ENCODE assay signal across 1 cellular context in the genomic region with DNA sequence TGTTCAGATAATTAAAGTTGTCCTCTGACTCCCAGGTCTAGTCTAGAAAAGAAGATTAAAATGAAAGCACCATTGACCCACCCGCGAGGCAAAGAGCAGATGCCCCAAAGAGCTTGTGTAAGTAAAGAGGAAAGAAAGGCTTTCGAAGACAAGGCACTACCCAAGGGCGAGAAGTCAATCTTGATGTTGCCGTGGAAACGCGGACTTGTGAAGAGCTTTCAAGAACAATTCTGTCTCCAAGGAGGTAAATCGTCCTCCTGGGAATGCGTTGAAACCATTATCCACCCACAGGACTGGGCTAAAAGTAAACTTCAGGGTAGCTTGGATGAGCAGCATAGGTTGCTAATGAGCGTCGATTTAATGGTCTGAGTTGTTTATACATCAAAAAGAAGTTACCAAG.
TF ChIP-seq lines count a peak whose summit lies in the region.

No MANE protein-coding gene starts in this region.

TF ChIP-seq in GM23338, 12 proteins besides CTCF, POLR2A, EP300 and RAD21 (continued from another document):
- TF ChIP-seq, protein P1, sequence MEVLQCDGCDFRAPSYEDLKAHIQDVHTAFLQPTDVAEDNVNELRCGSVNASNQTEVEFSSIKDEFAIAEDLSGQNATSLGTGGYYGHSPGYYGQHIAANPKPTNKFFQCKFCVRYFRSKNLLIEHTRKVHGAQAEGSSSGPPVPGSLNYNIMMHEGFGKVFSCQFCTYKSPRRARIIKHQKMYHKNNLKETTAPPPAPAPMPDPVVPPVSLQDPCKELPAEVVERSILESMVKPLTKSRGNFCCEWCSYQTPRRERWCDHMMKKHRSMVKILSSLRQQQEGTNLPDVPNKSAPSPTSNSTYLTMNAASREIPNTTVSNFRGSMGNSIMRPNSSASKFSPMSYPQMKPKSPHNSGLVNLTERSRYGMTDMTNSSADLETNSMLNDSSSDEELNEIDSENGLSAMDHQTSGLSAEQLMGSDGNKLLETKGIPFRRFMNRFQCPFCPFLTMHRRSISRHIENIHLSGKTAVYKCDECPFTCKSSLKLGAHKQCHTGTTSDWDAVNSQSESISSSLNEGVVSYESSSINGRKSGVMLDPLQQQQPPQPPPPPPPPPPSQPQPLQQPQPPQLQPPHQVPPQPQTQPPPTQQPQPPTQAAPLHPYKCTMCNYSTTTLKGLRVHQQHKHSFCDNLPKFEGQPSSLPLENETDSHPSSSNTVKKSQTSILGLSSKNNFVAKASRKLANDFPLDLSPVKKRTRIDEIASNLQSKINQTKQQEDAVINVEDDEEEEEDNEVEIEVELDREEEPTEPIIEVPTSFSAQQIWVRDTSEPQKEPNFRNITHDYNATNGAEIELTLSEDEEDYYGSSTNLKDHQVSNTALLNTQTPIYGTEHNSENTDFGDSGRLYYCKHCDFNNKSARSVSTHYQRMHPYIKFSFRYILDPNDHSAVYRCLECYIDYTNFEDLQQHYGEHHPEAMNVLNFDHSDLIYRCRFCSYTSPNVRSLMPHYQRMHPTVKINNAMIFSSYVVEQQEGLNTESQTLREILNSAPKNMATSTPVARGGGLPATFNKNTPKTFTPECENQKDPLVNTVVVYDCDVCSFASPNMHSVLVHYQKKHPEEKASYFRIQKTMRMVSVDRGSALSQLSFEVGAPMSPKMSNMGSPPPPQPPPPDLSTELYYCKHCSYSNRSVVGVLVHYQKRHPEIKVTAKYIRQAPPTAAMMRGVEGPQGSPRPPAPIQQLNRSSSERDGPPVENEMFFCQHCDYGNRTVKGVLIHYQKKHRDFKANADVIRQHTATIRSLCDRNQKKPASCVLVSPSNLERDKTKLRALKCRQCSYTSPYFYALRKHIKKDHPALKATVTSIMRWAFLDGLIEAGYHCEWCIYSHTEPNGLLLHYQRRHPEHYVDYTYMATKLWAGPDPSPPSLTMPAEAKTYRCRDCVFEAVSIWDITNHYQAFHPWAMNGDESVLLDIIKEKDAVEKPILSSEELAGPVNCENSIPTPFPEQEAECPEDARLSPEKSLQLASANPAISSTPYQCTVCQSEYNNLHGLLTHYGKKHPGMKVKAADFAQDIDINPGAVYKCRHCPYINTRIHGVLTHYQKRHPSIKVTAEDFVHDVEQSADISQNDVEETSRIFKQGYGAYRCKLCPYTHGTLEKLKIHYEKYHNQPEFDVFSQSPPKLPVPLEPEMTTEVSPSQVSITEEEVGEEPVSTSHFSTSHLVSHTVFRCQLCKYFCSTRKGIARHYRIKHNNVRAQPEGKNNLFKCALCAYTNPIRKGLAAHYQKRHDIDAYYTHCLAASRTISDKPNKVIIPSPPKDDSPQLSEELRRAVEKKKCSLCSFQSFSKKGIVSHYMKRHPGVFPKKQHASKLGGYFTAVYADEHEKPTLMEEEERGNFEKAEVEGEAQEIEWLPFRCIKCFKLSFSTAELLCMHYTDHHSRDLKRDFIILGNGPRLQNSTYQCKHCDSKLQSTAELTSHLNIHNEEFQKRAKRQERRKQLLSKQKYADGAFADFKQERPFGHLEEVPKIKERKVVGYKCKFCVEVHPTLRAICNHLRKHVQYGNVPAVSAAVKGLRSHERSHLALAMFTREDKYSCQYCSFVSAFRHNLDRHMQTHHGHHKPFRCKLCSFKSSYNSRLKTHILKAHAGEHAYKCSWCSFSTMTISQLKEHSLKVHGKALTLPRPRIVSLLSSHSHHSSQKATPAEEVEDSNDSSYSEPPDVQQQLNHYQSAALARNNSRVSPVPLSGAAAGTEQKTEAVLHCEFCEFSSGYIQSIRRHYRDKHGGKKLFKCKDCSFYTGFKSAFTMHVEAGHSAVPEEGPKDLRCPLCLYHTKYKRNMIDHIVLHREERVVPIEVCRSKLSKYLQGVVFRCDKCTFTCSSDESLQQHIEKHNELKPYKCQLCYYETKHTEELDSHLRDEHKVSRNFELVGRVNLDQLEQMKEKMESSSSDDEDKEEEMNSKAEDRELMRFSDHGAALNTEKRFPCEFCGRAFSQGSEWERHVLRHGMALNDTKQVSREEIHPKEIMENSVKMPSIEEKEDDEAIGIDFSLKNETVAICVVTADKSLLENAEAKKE (CRISPR knock-in tag; IDR thresholded peaks at IDR 0.05) = no peak
